ENCODE assay signal across 17 cellular contexts in the genomic region with DNA sequence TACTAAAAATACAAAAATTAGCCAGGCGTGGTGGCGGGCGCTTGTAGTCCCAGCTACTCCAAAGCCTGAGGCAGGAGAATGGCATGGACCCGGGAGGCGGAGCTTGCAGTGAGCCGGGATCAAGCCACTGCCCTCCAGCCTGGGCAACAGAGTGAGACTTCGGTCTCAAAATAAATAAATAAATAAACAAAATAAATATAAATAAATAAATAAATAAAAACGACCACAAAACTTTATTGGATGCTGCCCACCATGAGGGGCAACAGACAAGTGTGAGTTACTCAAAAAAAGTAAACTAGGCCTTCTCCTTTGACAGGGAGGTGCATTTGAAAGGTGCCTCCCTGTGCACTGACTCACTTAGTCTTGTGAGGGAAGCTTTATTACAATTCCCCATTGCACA. TPM values are rescaled to one million over a fixed set of nuclear protein-coding genes. Genes with fewer than 3 reads are reported as not detected.
DNase-seq lines count a peak whose midpoint lies in the region; ATAC-seq and TF ChIP-seq lines count a peak whose summit lies in the region.
"Had no signal": no experiment of that assay in that cellular context is flagged by ENCODE, and none has a peak within 500 bp of the region (broad histone marks: within the 10 kb centered on the region; RNA-seq: fewer than 3 reads in every experiment).

No MANE protein-coding gene starts in this region.

- TF ChIP-seq EP300 in upper lobe of left lung (IDR thresholded peaks at IDR 0.05), result no peak

- H3K9me3 Mint-ChIP-seq in activated CD4-positive, alpha-beta memory T cell treated with anti-CD3 and anti-CD28 coated beads for 36 hours, result no peaks in the 10 kb centered on the region
- H3K9me3 Mint-ChIP-seq in activated CD4-positive, alpha-beta memory T cell treated with anti-CD3 and anti-CD28 coated beads, Interleukin-2, amount 10 ng/mL, durations not matched to agents 7 days and 5 days, result no peaks in the 10 kb centered on the region
- H3K9me3 Mint-ChIP-seq in GM23338 (peaks cover 3% of the 10 kb centered on the region; the same call in 1 of the 3 replicates), nephron progenitor cell (no peaks in the 10 kb centered on the region)
- H3K9me3 Mint-ChIP-seq in effector memory CD8-positive, alpha-beta T cell, result no peaks in the 10 kb centered on the region
- H3K9me3 Mint-ChIP-seq: activated CD8-positive, alpha-beta T cell treated with anti-CD3 and anti-CD28 coated beads for 36 hours; dendritic cell treated with granulocyte-macrophage colony-stimulating factor and Interleukin-4, amounts not matched to agents 40 ng/mL and 50 ng/mL, for 4 days had no signal

- H3K36me3 Mint-ChIP-seq in activated CD4-positive, alpha-beta memory T cell treated with anti-CD3 and anti-CD28 coated beads for 36 hours, result no peaks in the 10 kb centered on the region
- no peaks in the 10 kb centered on the region for H3K36me3 Mint-ChIP-seq in activated CD4-positive, alpha-beta memory T cell treated with anti-CD3 and anti-CD28 coated beads, Interleukin-2, amount 10 ng/mL, durations not matched to agents 7 days and 5 days (ENCODE audit: low read depth)
- H3K36me3 Mint-ChIP-seq in GM23338 (ENCODE audit: low read depth) (no peaks in the 10 kb centered on the region; the same call in 2 of the 3 replicates), nephron progenitor cell (ENCODE audit: low read depth) (no peaks in the 10 kb centered on the region)
- H3K36me3 Mint-ChIP-seq in effector memory CD8-positive, alpha-beta T cell (ENCODE audit: insufficient read depth), result no peaks in the 10 kb centered on the region

- no peaks in the 10 kb centered on the region for H3K79me2 ChIP-seq in GM23338 (replicated peaks; ENCODE audit: insufficient read depth)

- no peaks in the 10 kb centered on the region for H4K20me1 ChIP-seq in GM23338 (replicated peaks; ENCODE audit: insufficient read depth)

- no peaks in the 10 kb centered on the region; the same call in 1 of the 2 replicates for H3F3A ChIP-seq in GM23338 (replicated peaks; ENCODE audit: low read depth)

- TF ChIP-seq CTCF in GM23338 (conservative IDR thresholded peaks at IDR 0.05; ENCODE audit: low read depth in 2 of 2), result no peak
- no peak for TF ChIP-seq CTCF in nephron progenitor cell (IDR thresholded peaks at IDR 0.05)
- no peak for TF ChIP-seq CTCF in upper lobe of left lung (IDR thresholded peaks at IDR 0.05)

- intact Hi-C loops in activated CD4-positive, alpha-beta memory T cell treated with anti-CD3 and anti-CD28 coated beads for 36 hours (cut with micrococcal nuclease), result no loop called here

- H3K4me2 ChIP-seq in GM23338, result peak overlapping the region; percentile 95; the same call in 1 of the 2 replicates

- H3K4me3 ChIP-seq in GM23338 (peak overlapping the region; percentile 93; the same call in 1 of the 2 replicates), upper lobe of left lung (no peak overlapping the region)
- H3K4me3 ChIP-seq: stomach had no signal

- WGBS in upper lobe of left lung, 2 donors, result 90 to 95% methylated on average over 8 of the region's 8 CpGs

- DNase-seq in activated CD4-positive, alpha-beta memory T cell treated with anti-CD3 and anti-CD28 coated beads for 36 hours, result no peak
- no peak for DNase-seq in activated CD4-positive, alpha-beta memory T cell treated with anti-CD3 and anti-CD28 coated beads, Interleukin-2, amount 10 ng/mL, durations not matched to agents 7 days and 5 days
- no peak for DNase-seq in GM23338 (ENCODE audit: low spot score)
- DNase-seq in effector memory CD8-positive, alpha-beta T cell, result no peak
- no peak for DNase-seq in nephron progenitor cell
- no peak for DNase-seq in upper lobe of left lung
- no peak for DNase-seq in NCI-H69 (lab: John Stamatoyannopoulos, UW)
- DNase-seq: activated CD8-positive, alpha-beta T cell treated with anti-CD3 and anti-CD28 coated beads for 36 hours; activated effector memory CD4-positive, alpha-beta T cell treated with Interleukin-2 at 50 U/mL for 16 hours; GOT3; NCI-H1417 treated with DMSO at 0.1 percent for 48 hours; NCI-H226; NK-92 treated with Interleukin-12 subunit alpha and Interleukin-12 subunit beta, amount 100 ng/mL, for 24 hours; RPMI8226; stomach had no signal

- peaks cover 13% of the 10 kb centered on the region for H3K27me3 Mint-ChIP-seq in activated CD4-positive, alpha-beta memory T cell treated with anti-CD3 and anti-CD28 coated beads for 36 hours
- H3K27me3 Mint-ChIP-seq in activated CD4-positive, alpha-beta memory T cell treated with anti-CD3 and anti-CD28 coated beads, Interleukin-2, amount 10 ng/mL, durations not matched to agents 7 days and 5 days, result peaks cover 9% of the 10 kb centered on the region
- peaks cover 11% of the 10 kb centered on the region for H3K27me3 Mint-ChIP-seq in GM23338 (ENCODE audit: insufficient read depth, low read depth, poor library complexity)
- peaks cover 0 to 10% of the 10 kb centered on the region in 2 donors for H3K27me3 Mint-ChIP-seq in effector memory CD8-positive, alpha-beta T cell
- peaks cover 10% of the 10 kb centered on the region for H3K27me3 Mint-ChIP-seq in nephron progenitor cell (ENCODE audit: low read depth, poor library complexity)

- H3K4me1 Mint-ChIP-seq in activated CD4-positive, alpha-beta memory T cell treated with anti-CD3 and anti-CD28 coated beads for 36 hours (ENCODE audit: low read depth), result peaks cover 31% of the 10 kb centered on the region
- peaks cover 36% of the 10 kb centered on the region for H3K4me1 Mint-ChIP-seq in activated CD4-positive, alpha-beta memory T cell treated with anti-CD3 and anti-CD28 coated beads, Interleukin-2, amount 10 ng/mL, durations not matched to agents 7 days and 5 days
- H3K4me1 Mint-ChIP-seq in GM23338 (peaks cover 18% of the 10 kb centered on the region), nephron progenitor cell (peaks cover 34% of the 10 kb centered on the region)
- H3K4me1 Mint-ChIP-seq in effector memory CD8-positive, alpha-beta T cell (ENCODE audit: low read depth in 2 of 2), result peaks cover 12 to 18% of the 10 kb centered on the region in 2 donors

- POLR2A ChIA-PET in activated CD4-positive, alpha-beta memory T cell treated with anti-CD3 and anti-CD28 coated beads for 36 hours (lab: Charles Lee), result interaction anchor here (1.0 kb wide), 1 partner anchor 678 kb away, joined by 3 read pairs; a partner anchor contains a TSS
- POLR2A ChIA-PET in activated CD4-positive, alpha-beta memory T cell treated with anti-CD3 and anti-CD28 coated beads, Interleukin-2, amount 10 ng/mL, durations not matched to agents 7 days and 5 days (lab: Charles Lee), result no interaction called here

- no peaks in the 10 kb centered on the region for H3K9me2 ChIP-seq in GM23338 (ENCODE audit: insufficient read depth)

- H3K9me3 ChIP-seq in upper lobe of left lung, result no peaks in the 10 kb centered on the region
- H3K9me3 ChIP-seq: stomach had no signal

- H3K27me3 ChIP-seq in GM23338 (ENCODE audit: insufficient read depth) (peaks cover 26% of the 10 kb centered on the region; the same call in 1 of the 2 replicates), upper lobe of left lung (peaks cover 0 to 11% (median 0%) of the 10 kb centered on the region in 4 donors)

- ATAC-seq in GM23338 (no peak), upper lobe of left lung (ENCODE audit: low FRiP score in 2 of 2) (no peak), HG02870 (IDR thresholded peaks at IDR 0.05; ENCODE audit: unreplicated experiment) (no peak)
- no peak for ATAC-seq in effector memory CD8-positive, alpha-beta T cell (replicated peaks)
- ATAC-seq: activated CD8-positive, alpha-beta T cell treated with anti-CD3 and anti-CD28 coated beads for 36 hours had no signal

- no peak for TF ChIP-seq POLR2A in upper lobe of left lung (IDR thresholded peaks at IDR 0.05)

- no peaks in the 10 kb centered on the region for H3K36me3 ChIP-seq in GM23338 (ENCODE audit: insufficient read depth)
- no peaks in the 10 kb centered on the region for H3K36me3 ChIP-seq in upper lobe of left lung
- H3K36me3 ChIP-seq: stomach had no signal

- H3K27ac ChIP-seq in GM23338 (ENCODE audit: low read depth) (no peak overlapping the region), upper lobe of left lung (peak overlapping the region in 1 of 4 donors; percentile 73)

- no peak overlapping the region for H2AFZ ChIP-seq in GM23338

- H3K4me1 ChIP-seq in GM23338 (ENCODE audit: insufficient read depth) (0 out of 2 replicates have a peak, but pooled peaks cover 7% of the 10 kb centered on the region), upper lobe of left lung (peaks cover 12 to 24% (median 19%) of the 10 kb centered on the region in 4 donors)

- H3K4me3 Mint-ChIP-seq in activated CD4-positive, alpha-beta memory T cell treated with anti-CD3 and anti-CD28 coated beads for 36 hours, result no peak overlapping the region
- no peak overlapping the region for H3K4me3 Mint-ChIP-seq in activated CD4-positive, alpha-beta memory T cell treated with anti-CD3 and anti-CD28 coated beads, Interleukin-2, amount 10 ng/mL, durations not matched to agents 7 days and 5 days
- H3K4me3 Mint-ChIP-seq in GM23338 (peak overlapping the region; percentile 86), nephron progenitor cell (peak overlapping the region; percentile 83)
- H3K4me3 Mint-ChIP-seq in effector memory CD8-positive, alpha-beta T cell, result peak overlapping the region; percentile 75 to 81

- peak overlapping the region; percentile 25 for H3K27ac Mint-ChIP-seq in activated CD4-positive, alpha-beta memory T cell treated with anti-CD3 and anti-CD28 coated beads for 36 hours
- no peak overlapping the region for H3K27ac Mint-ChIP-seq in activated CD4-positive, alpha-beta memory T cell treated with anti-CD3 and anti-CD28 coated beads, Interleukin-2, amount 10 ng/mL, durations not matched to agents 7 days and 5 days
- H3K27ac Mint-ChIP-seq in GM23338, result no peak overlapping the region
- H3K27ac Mint-ChIP-seq in effector memory CD8-positive, alpha-beta T cell, result peak overlapping the region in 1 of 2 donors; percentile 85
- H3K27ac Mint-ChIP-seq in nephron progenitor cell, result no peak overlapping the region
- H3K27ac Mint-ChIP-seq: activated CD8-positive, alpha-beta T cell treated with anti-CD3 and anti-CD28 coated beads for 36 hours; dendritic cell treated with granulocyte-macrophage colony-stimulating factor and Interleukin-4, amounts not matched to agents 40 ng/mL and 50 ng/mL, for 4 days had no signal

- CTCF ChIA-PET in activated CD4-positive, alpha-beta memory T cell treated with anti-CD3 and anti-CD28 coated beads for 36 hours (lab: Charles Lee), result interaction anchor here (1.2 to 3.3 kb wide), 3 partner anchors 9 to 40 kb away, joined by 4 to 16 read pairs (median 8); no protein-coding TSS in a partner anchor
- CTCF ChIA-PET in activated CD4-positive, alpha-beta memory T cell treated with anti-CD3 and anti-CD28 coated beads, Interleukin-2, amount 10 ng/mL, durations not matched to agents 7 days and 5 days (lab: Charles Lee), result interaction anchor here (1.0 to 3.9 kb wide), 3 partner anchors 10 to 31 kb away, joined by 3 to 22 read pairs (median 13); no protein-coding TSS in a partner anchor

RNA-seq across cellular contexts. Expression of a gene that starts 50.4 kb away (rescaled TPM):
- total RNA-seq in activated CD4-positive, alpha-beta memory T cell treated with anti-CD3 and anti-CD28 coated beads for 36 hours, result 10 to 100 TPM; 26.5 TPM
- total RNA-seq in activated CD4-positive, alpha-beta memory T cell treated with anti-CD3 and anti-CD28 coated beads, Interleukin-2, amount 10 ng/mL, durations not matched to agents 7 days and 5 days, result 10 to 100 TPM; 27.3 to 27.9 TPM
- 19.0 and 24.3 TPM in 2 replicates for total RNA-seq in GM23338 (2014; rRNA removed; shearing (Covaris generic))
- polyA plus RNA-seq in GM23338 (2016; fragmentation: Nextera tagmentation; extraction: Ambion mirVana), result 25.2 and 29.2 TPM in 2 replicates
- total RNA-seq in upper lobe of left lung, result 10 to 100 TPM; 15.8 to 44.0 (median 21.6) TPM

RNA-seq across cellular contexts. Expression of a gene that starts 50.6 kb away (rescaled TPM):
- total RNA-seq in activated CD4-positive, alpha-beta memory T cell treated with anti-CD3 and anti-CD28 coated beads for 36 hours, result 10 to 100 TPM; 30.1 to 30.3 TPM
- total RNA-seq in activated CD4-positive, alpha-beta memory T cell treated with anti-CD3 and anti-CD28 coated beads, Interleukin-2, amount 10 ng/mL, durations not matched to agents 7 days and 5 days, result 10 to 100 TPM; 36.5 to 37.2 TPM
- total RNA-seq in GM23338 (2014; rRNA removed; shearing (Covaris generic)), result 16.5 and 17.7 TPM in 2 replicates
- 13.5 and 13.7 TPM in 2 replicates for polyA plus RNA-seq in GM23338 (2016; fragmentation: Nextera tagmentation; extraction: Ambion mirVana)
- total RNA-seq in upper lobe of left lung, result 10 to 100 TPM; 22.2 to 70.2 (median 25.0) TPM

RNA-seq across cellular contexts. Expression of a gene that starts 57.5 kb away (rescaled TPM):
- total RNA-seq in activated CD4-positive, alpha-beta memory T cell treated with anti-CD3 and anti-CD28 coated beads for 36 hours, result 10 to 100 TPM; 83.3 to 84.2 TPM
- 10 to 100 TPM; 58.4 to 58.6 TPM for total RNA-seq in activated CD4-positive, alpha-beta memory T cell treated with anti-CD3 and anti-CD28 coated beads, Interleukin-2, amount 10 ng/mL, durations not matched to agents 7 days and 5 days
- total RNA-seq in GM23338 (2014; rRNA removed; shearing (Covaris generic)), result 80.5 and 83.9 TPM in 2 replicates
- polyA plus RNA-seq in GM23338 (2016; fragmentation: Nextera tagmentation; extraction: Ambion mirVana), result 292 and 310 TPM in 2 replicates
- total RNA-seq in upper lobe of left lung, result 100 to 1,000 TPM in 2 of 6 donors, 10 to 100 TPM in 4; 54.5 to 122 (median 72.4) TPM

Comparison
In these comparisons a context has a peak if more than half of its experiments do, and no peak if none do; other contexts are left out.
1. H3K4me3 Mint-ChIP-seq: peak in GM23338 (single experiment), effector memory CD8-positive, alpha-beta T cell (2 of 2) and nephron progenitor cell (single experiment); none in activated CD4-positive, alpha-beta memory T cell treated with anti-CD3 and anti-CD28 coated beads for 36 hours (single experiment) and activated CD4-positive, alpha-beta memory T cell treated with anti-CD3 and anti-CD28 coated beads, Interleukin-2, amount 10 ng/mL, durations not matched to agents 7 days and 5 days (single experiment).